In the genomic region with DNA sequence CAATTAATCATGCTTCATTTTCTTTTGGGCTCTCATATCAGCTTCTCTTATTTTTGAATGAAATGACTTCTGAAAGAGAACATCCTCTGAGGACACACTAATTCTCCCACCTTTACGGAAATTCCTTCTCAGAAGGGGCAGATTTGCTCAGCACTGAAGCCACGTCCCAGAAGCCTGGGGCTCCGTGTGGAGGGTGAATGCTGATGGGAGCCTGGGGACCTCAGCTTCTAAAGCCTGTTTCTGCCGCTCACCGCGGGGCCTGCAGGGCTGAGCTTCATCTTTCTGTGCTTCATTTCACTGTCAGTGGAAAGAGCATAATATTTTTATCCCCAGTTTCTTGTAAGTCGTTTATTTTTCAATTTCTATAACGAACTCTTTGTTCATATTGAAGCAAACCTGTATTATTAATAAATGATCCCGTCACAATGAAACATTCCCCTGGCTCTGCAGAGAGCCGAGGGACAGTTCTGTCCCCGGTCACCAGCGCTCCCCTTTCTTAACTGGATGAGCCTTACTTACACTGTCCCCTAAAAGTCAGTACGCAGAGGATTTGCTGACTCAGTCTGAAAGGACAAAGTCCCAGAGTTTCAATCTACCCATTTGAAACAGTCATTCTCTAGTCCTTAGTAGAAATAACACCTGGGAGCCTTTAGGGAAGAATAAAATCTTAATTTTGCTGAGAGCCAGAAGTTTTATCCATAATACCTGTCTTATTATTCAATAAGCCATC, we compare ENCODE assay signal across 2 cellular contexts.
TF ChIP-seq lines count a peak whose summit lies in the region.

No MANE protein-coding gene starts in this region.

TF ChIP-seq in GM23338, 12 proteins besides CTCF, POLR2A, EP300 and RAD21 (continued from another document):
- TF ChIP-seq JUNB (IDR thresholded peaks at IDR 0.05; ENCODE audit: unreplicated experiment) = no peak
- TF ChIP-seq, protein P1, sequence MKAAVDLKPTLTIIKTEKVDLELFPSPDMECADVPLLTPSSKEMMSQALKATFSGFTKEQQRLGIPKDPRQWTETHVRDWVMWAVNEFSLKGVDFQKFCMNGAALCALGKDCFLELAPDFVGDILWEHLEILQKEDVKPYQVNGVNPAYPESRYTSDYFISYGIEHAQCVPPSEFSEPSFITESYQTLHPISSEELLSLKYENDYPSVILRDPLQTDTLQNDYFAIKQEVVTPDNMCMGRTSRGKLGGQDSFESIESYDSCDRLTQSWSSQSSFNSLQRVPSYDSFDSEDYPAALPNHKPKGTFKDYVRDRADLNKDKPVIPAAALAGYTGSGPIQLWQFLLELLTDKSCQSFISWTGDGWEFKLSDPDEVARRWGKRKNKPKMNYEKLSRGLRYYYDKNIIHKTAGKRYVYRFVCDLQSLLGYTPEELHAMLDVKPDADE (IDR thresholded peaks at IDR 0.05) = no peak
- TF ChIP-seq EZH2phosphoT487 (IDR thresholded peaks at IDR 0.05; ENCODE audit: unreplicated experiment) = no peak
- no peak for TF ChIP-seq CREB1 (CRISPR knock-in tag; IDR thresholded peaks at IDR 0.05; ENCODE audit: low read depth)
- TF ChIP-seq ZNF114 (CRISPR knock-in tag; IDR thresholded peaks at IDR 0.05) = no peak
- no peak for TF ChIP-seq EZH2 (IDR thresholded peaks at IDR 0.05; ENCODE audit: low read depth, unreplicated experiment)
- no peak for TF ChIP-seq STAT1 (IDR thresholded peaks at IDR 0.05; ENCODE audit: unreplicated experiment)

TF ChIP-seq in WTC11, 78 proteins besides CTCF, POLR2A, EP300 and RAD21 (continued from another document):
- TF ChIP-seq, protein P2, sequence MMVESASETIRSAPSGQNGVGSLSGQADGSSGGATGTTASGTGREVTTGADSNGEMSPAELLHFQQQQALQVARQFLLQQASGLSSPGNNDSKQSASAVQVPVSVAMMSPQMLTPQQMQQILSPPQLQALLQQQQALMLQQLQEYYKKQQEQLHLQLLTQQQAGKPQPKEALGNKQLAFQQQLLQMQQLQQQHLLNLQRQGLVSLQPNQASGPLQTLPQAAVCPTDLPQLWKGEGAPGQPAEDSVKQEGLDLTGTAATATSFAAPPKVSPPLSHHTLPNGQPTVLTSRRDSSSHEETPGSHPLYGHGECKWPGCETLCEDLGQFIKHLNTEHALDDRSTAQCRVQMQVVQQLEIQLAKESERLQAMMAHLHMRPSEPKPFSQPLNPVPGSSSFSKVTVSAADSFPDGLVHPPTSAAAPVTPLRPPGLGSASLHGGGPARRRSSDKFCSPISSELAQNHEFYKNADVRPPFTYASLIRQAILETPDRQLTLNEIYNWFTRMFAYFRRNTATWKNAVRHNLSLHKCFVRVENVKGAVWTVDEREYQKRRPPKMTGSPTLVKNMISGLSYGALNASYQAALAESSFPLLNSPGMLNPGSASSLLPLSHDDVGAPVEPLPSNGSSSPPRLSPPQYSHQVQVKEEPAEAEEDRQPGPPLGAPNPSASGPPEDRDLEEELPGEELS (CRISPR knock-in tag; IDR thresholded peaks at IDR 0.05) = no peak
- TF ChIP-seq, protein P3, sequence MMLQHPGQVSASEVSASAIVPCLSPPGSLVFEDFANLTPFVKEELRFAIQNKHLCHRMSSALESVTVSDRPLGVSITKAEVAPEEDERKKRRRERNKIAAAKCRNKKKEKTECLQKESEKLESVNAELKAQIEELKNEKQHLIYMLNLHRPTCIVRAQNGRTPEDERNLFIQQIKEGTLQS (CRISPR knock-in tag; conservative IDR thresholded peaks at IDR 0.05) = no peak
- TF ChIP-seq OVOL2 (CRISPR knock-in tag; IDR thresholded peaks at IDR 0.05; ENCODE audit: borderline replicate concordance) (no peak), NR2C2 (CRISPR knock-in tag; IDR thresholded peaks at IDR 0.05) (no peak), GABPB1 (CRISPR knock-in tag; IDR thresholded peaks at IDR 0.05) (no peak), IRF2 (CRISPR knock-in tag; IDR thresholded peaks at IDR 0.05; ENCODE audit: borderline replicate concordance, low read depth) (no peak), TCF7 (CRISPR knock-in tag; IDR thresholded peaks at IDR 0.05; ENCODE audit: low read depth) (no peak), TEAD4 (CRISPR knock-in tag; IDR thresholded peaks at IDR 0.05) (no peak)
- TF ChIP-seq, protein P4, sequence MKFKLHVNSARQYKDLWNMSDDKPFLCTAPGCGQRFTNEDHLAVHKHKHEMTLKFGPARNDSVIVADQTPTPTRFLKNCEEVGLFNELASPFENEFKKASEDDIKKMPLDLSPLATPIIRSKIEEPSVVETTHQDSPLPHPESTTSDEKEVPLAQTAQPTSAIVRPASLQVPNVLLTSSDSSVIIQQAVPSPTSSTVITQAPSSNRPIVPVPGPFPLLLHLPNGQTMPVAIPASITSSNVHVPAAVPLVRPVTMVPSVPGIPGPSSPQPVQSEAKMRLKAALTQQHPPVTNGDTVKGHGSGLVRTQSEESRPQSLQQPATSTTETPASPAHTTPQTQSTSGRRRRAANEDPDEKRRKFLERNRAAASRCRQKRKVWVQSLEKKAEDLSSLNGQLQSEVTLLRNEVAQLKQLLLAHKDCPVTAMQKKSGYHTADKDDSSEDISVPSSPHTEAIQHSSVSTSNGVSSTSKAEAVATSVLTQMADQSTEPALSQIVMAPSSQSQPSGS (CRISPR knock-in tag; IDR thresholded peaks at IDR 0.05; ENCODE audit: borderline replicate concordance, low read depth) = no peak
- TF ChIP-seq, protein P5, sequence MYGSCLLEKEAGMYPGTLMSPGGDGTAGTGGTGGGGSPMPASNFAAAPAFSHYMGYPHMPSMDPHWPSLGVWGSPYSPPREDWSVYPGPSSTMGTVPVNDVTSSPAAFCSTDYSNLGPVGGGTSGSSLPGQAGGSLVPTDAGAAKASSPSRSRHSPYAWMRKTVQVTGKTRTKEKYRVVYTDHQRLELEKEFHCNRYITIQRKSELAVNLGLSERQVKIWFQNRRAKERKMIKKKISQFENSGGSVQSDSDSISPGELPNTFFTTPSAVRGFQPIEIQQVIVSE (CRISPR knock-in tag; IDR thresholded peaks at IDR 0.05; ENCODE audit: borderline replicate concordance) = no peak
- TF ChIP-seq, protein P6, sequence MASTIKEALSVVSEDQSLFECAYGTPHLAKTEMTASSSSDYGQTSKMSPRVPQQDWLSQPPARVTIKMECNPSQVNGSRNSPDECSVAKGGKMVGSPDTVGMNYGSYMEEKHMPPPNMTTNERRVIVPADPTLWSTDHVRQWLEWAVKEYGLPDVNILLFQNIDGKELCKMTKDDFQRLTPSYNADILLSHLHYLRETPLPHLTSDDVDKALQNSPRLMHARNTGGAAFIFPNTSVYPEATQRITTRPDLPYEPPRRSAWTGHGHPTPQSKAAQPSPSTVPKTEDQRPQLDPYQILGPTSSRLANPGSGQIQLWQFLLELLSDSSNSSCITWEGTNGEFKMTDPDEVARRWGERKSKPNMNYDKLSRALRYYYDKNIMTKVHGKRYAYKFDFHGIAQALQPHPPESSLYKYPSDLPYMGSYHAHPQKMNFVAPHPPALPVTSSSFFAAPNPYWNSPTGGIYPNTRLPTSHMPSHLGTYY (CRISPR knock-in tag; IDR thresholded peaks at IDR 0.05) = no peak
